ENCODE assay signal across 1 cellular context in the genomic region with DNA sequence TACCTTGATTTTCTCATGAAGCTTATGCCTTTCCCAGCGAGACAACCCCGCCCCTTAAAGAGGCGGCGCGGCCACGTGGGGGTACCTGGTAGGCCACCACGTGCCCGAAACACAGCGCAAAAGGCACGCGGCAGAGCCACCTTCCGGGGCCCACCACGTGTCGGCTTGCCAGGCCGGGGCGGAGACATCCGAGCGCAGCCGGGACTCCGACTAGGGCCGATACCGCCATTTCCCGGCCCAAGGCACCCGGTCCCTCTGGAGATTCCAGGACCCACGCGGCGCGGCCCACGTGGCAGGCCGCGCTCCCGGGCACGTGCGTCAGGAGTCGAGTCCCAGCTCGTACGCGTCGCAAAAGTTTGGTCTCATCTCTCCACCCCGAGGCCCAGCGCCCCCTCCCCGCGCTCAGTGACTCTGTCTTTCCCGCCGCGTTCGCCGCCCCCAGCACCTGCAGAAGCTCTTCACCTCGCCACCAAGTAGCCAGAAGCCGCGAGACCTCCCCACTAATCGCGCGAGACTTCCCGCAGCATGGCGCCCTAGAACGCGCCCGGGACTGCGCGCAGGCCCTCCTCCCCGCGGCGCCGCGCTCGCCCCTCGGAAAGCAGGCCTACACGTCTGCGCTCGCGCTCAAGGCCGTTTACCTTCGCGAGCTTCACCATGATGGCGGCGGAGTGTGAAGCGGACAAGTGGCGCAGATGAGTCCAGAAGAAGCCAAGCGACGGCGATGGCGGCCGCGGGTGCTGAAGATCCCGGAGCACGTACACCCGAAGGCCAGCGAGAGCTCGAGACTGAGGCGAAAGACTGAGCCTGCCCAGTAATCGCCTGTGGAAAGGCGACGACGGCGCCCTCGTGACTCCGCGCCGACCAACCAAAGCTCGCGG.
TF ChIP-seq lines count a peak whose summit lies in the region.

A gene with protein sequence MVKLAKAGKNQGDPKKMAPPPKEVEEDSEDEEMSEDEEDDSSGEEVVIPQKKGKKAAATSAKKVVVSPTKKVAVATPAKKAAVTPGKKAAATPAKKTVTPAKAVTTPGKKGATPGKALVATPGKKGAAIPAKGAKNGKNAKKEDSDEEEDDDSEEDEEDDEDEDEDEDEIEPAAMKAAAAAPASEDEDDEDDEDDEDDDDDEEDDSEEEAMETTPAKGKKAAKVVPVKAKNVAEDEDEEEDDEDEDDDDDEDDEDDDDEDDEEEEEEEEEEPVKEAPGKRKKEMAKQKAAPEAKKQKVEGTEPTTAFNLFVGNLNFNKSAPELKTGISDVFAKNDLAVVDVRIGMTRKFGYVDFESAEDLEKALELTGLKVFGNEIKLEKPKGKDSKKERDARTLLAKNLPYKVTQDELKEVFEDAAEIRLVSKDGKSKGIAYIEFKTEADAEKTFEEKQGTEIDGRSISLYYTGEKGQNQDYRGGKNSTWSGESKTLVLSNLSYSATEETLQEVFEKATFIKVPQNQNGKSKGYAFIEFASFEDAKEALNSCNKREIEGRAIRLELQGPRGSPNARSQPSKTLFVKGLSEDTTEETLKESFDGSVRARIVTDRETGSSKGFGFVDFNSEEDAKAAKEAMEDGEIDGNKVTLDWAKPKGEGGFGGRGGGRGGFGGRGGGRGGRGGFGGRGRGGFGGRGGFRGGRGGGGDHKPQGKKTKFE (minus strand): TSS at position 787 of the 878 bp plus-strand sequence. CDS start 131 bp downstream, at position 656.

TF ChIP-seq in HepG2, 621 proteins besides CTCF, POLR2A, EP300 and RAD21 (continued from another document and continues in another):
- TF ChIP-seq, protein P1, sequence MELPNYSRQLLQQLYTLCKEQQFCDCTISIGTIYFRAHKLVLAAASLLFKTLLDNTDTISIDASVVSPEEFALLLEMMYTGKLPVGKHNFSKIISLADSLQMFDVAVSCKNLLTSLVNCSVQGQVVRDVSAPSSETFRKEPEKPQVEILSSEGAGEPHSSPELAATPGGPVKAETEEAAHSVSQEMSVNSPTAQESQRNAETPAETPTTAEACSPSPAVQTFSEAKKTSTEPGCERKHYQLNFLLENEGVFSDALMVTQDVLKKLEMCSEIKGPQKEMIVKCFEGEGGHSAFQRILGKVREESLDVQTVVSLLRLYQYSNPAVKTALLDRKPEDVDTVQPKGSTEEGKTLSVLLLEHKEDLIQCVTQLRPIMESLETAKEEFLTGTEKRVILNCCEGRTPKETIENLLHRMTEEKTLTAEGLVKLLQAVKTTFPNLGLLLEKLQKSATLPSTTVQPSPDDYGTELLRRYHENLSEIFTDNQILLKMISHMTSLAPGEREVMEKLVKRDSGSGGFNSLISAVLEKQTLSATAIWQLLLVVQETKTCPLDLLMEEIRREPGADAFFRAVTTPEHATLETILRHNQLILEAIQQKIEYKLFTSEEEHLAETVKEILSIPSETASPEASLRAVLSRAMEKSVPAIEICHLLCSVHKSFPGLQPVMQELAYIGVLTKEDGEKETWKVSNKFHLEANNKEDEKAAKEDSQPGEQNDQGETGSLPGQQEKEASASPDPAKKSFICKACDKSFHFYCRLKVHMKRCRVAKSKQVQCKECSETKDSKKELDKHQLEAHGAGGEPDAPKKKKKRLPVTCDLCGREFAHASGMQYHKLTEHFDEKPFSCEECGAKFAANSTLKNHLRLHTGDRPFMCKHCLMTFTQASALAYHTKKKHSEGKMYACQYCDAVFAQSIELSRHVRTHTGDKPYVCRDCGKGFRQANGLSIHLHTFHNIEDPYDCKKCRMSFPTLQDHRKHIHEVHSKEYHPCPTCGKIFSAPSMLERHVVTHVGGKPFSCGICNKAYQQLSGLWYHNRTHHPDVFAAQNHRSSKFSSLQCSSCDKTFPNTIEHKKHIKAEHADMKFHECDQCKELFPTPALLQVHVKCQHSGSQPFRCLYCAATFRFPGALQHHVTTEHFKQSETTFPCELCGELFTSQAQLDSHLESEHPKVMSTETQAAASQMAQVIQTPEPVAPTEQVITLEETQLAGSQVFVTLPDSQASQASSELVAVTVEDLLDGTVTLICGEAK (IDR thresholded peaks at IDR 0.05), result no peak
- TF ChIP-seq, protein P1 (CRISPR knock-in tag; IDR thresholded peaks at IDR 0.05), result peak; percentile 91
- TF ChIP-seq, protein P2, sequence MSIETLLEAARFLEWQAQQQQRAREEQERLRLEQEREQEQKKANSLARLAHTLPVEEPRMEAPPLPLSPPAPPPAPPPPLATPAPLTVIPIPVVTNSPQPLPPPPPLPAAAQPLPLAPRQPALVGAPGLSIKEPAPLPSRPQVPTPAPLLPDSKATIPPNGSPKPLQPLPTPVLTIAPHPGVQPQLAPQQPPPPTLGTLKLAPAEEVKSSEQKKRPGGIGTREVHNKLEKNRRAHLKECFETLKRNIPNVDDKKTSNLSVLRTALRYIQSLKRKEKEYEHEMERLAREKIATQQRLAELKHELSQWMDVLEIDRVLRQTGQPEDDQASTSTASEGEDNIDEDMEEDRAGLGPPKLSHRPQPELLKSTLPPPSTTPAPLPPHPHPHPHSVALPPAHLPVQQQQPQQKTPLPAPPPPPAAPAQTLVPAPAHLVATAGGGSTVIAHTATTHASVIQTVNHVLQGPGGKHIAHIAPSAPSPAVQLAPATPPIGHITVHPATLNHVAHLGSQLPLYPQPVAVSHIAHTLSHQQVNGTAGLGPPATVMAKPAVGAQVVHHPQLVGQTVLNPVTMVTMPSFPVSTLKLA (IDR thresholded peaks at IDR 0.05), result peak; percentile 98
- TF ChIP-seq FOXK1 (CRISPR knock-in tag; IDR thresholded peaks at IDR 0.05; ENCODE audit: borderline replicate concordance, low read depth), result peak; percentile 82; the same call in 1 of the 2 replicates
- peak; percentile 51; the same call in 1 of the 2 replicates for TF ChIP-seq GATAD2A (CRISPR knock-in tag; IDR thresholded peaks at IDR 0.05)
- peak; percentile 66 to 79 for TF ChIP-seq KLF16 (CRISPR knock-in tag; IDR thresholded peaks at IDR 0.05)
- TF ChIP-seq NFE2L2 (IDR thresholded peaks at IDR 0.05; ENCODE audit: low read length), result no peak
- TF ChIP-seq MXI1 (IDR thresholded peaks at IDR 0.05; ENCODE audit: borderline replicate concordance, low read depth, low read length), result peak; percentile 96
- TF ChIP-seq, protein P3, sequence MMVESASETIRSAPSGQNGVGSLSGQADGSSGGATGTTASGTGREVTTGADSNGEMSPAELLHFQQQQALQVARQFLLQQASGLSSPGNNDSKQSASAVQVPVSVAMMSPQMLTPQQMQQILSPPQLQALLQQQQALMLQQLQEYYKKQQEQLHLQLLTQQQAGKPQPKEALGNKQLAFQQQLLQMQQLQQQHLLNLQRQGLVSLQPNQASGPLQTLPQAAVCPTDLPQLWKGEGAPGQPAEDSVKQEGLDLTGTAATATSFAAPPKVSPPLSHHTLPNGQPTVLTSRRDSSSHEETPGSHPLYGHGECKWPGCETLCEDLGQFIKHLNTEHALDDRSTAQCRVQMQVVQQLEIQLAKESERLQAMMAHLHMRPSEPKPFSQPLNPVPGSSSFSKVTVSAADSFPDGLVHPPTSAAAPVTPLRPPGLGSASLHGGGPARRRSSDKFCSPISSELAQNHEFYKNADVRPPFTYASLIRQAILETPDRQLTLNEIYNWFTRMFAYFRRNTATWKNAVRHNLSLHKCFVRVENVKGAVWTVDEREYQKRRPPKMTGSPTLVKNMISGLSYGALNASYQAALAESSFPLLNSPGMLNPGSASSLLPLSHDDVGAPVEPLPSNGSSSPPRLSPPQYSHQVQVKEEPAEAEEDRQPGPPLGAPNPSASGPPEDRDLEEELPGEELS (CRISPR knock-in tag; IDR thresholded peaks at IDR 0.05), result no peak; the same call in 1 of the 2 replicates
- peak; percentile 28 for TF ChIP-seq PTBP1 (IDR thresholded peaks at IDR 0.05; ENCODE audit: low read depth, low read length, poor library complexity, severe bottlenecking)
- peak; percentile 12; the same call in 1 of the 2 replicates for TF ChIP-seq NFKBIZ (CRISPR knock-in tag; IDR thresholded peaks at IDR 0.05)
- TF ChIP-seq KLF12 (CRISPR knock-in tag; IDR thresholded peaks at IDR 0.05; ENCODE audit: borderline replicate concordance), result peak; percentile 13; the same call in 1 of the 2 replicates
- peak; percentile 69; the same call in 1 of the 2 replicates for TF ChIP-seq ZNF768 (CRISPR knock-in tag; IDR thresholded peaks at IDR 0.05)
- TF ChIP-seq, protein P4, sequence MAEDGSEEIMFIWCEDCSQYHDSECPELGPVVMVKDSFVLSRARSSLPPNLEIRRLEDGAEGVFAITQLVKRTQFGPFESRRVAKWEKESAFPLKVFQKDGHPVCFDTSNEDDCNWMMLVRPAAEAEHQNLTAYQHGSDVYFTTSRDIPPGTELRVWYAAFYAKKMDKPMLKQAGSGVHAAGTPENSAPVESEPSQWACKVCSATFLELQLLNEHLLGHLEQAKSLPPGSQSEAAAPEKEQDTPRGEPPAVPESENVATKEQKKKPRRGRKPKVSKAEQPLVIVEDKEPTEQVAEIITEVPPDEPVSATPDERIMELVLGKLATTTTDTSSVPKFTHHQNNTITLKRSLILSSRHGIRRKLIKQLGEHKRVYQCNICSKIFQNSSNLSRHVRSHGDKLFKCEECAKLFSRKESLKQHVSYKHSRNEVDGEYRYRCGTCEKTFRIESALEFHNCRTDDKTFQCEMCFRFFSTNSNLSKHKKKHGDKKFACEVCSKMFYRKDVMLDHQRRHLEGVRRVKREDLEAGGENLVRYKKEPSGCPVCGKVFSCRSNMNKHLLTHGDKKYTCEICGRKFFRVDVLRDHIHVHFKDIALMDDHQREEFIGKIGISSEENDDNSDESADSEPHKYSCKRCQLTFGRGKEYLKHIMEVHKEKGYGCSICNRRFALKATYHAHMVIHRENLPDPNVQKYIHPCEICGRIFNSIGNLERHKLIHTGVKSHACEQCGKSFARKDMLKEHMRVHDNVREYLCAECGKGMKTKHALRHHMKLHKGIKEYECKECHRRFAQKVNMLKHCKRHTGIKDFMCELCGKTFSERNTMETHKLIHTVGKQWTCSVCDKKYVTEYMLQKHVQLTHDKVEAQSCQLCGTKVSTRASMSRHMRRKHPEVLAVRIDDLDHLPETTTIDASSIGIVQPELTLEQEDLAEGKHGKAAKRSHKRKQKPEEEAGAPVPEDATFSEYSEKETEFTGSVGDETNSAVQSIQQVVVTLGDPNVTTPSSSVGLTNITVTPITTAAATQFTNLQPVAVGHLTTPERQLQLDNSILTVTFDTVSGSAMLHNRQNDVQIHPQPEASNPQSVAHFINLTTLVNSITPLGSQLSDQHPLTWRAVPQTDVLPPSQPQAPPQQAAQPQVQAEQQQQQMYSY (CRISPR knock-in tag; IDR thresholded peaks at IDR 0.05), result peak; percentile 69
- no peak for TF ChIP-seq SNRNP70 (IDR thresholded peaks at IDR 0.05; ENCODE audit: low read depth, low read length)
- TF ChIP-seq PAX8 (CRISPR knock-in tag; IDR thresholded peaks at IDR 0.05; ENCODE audit: borderline replicate concordance), result peak; percentile 77
- no peak for TF ChIP-seq SP140L (CRISPR knock-in tag; IDR thresholded peaks at IDR 0.05; ENCODE audit: borderline replicate concordance)
- TF ChIP-seq, protein P5, sequence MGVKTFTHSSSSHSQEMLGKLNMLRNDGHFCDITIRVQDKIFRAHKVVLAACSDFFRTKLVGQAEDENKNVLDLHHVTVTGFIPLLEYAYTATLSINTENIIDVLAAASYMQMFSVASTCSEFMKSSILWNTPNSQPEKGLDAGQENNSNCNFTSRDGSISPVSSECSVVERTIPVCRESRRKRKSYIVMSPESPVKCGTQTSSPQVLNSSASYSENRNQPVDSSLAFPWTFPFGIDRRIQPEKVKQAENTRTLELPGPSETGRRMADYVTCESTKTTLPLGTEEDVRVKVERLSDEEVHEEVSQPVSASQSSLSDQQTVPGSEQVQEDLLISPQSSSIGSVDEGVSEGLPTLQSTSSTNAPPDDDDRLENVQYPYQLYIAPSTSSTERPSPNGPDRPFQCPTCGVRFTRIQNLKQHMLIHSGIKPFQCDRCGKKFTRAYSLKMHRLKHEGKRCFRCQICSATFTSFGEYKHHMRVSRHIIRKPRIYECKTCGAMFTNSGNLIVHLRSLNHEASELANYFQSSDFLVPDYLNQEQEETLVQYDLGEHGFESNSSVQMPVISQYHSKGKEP (CRISPR knock-in tag; IDR thresholded peaks at IDR 0.05), result peak; percentile 85
- no peak for TF ChIP-seq CAMTA2 (CRISPR knock-in tag; IDR thresholded peaks at IDR 0.05; ENCODE audit: borderline replicate concordance)
- TF ChIP-seq, protein P6, sequence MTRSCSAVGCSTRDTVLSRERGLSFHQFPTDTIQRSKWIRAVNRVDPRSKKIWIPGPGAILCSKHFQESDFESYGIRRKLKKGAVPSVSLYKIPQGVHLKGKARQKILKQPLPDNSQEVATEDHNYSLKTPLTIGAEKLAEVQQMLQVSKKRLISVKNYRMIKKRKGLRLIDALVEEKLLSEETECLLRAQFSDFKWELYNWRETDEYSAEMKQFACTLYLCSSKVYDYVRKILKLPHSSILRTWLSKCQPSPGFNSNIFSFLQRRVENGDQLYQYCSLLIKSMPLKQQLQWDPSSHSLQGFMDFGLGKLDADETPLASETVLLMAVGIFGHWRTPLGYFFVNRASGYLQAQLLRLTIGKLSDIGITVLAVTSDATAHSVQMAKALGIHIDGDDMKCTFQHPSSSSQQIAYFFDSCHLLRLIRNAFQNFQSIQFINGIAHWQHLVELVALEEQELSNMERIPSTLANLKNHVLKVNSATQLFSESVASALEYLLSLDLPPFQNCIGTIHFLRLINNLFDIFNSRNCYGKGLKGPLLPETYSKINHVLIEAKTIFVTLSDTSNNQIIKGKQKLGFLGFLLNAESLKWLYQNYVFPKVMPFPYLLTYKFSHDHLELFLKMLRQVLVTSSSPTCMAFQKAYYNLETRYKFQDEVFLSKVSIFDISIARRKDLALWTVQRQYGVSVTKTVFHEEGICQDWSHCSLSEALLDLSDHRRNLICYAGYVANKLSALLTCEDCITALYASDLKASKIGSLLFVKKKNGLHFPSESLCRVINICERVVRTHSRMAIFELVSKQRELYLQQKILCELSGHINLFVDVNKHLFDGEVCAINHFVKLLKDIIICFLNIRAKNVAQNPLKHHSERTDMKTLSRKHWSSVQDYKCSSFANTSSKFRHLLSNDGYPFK (CRISPR knock-in tag; IDR thresholded peaks at IDR 0.05; ENCODE audit: borderline replicate concordance), result peak; percentile 94
- TF ChIP-seq, protein P7, sequence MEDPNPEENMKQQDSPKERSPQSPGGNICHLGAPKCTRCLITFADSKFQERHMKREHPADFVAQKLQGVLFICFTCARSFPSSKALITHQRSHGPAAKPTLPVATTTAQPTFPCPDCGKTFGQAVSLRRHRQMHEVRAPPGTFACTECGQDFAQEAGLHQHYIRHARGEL (CRISPR knock-in tag; IDR thresholded peaks at IDR 0.05), result no peak
- TF ChIP-seq CHCHD3 (CRISPR knock-in tag; IDR thresholded peaks at IDR 0.05), result peak; percentile 97
